ENCODE assay signal across 9 cellular contexts in the genomic region with DNA sequence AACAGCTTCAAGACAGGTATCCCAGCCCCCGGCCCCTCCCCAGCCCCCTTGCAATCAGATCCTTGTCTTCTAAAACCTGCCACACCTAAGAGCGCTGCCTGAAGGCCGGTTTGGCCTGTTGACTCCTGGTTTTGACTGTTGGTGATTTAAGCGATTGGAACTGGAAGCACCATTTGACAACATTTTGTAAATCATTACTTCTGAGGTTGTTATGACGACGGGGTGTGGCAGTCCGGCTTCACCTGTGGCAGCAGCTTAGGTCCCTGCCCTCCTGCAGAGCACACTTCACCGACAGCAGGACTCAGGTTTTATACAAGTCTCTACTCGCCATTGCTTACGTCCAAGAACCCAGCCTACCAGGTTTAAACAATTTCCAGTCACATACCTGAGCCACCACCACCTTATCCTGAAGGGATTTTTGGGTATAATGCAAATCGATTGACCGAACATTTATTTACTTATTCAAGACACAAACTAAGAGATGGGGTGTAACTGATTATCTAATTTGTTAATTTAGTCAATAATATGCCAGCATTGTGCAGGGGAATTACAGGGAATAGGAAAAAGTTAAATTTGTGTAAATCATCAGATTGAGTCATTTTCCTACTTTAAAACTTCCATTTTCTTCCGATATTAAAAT. TPM values are rescaled to one million over a fixed set of nuclear protein-coding genes. Genes with fewer than 3 reads are reported as not detected.
A peak's percentile ranks its signal among the peaks of the same experiment; 100 is the strongest.
DNase-seq lines count a peak whose midpoint lies in the region; ATAC-seq, FAIRE-seq and TF ChIP-seq lines count a peak whose summit lies in the region.
"Had no signal": no experiment of that assay in that cellular context is flagged by ENCODE, and none has a peak within 500 bp of the region (broad histone marks: within the 10 kb centered on the region; RNA-seq: fewer than 3 reads in every experiment).

No MANE protein-coding gene starts in this region.

- H3K36me3 ChIP-seq in OCI-LY1 (ENCODE audit: insufficient read depth, low read length) (no peaks in the 10 kb centered on the region), psoas muscle (ENCODE audit: insufficient read depth in 1 of 2, low read depth in 1 of 2) (no peaks in the 10 kb centered on the region)

- peak overlapping the region; percentile 27 for H3K27ac ChIP-seq in OCI-LY1 (ENCODE audit: low read depth, low read length, poor library complexity, severe bottlenecking)
- H3K27ac ChIP-seq in psoas muscle, result peak overlapping the region; percentile 94

- H2AFZ ChIP-seq in OCI-LY1 (ENCODE audit: low read length), result peak overlapping the region; percentile 44

- peak overlapping the region; percentile 75 for H3K4me2 ChIP-seq in OCI-LY1 (ENCODE audit: low read length)

- intact Hi-C loops in psoas muscle (cut with DNase I), result loop anchor here (5.0 to 10.0 kb wide), 3 partner anchors 56 to 219 kb away; a partner anchor contains a TSS

- no peaks in the 10 kb centered on the region for H4K20me1 ChIP-seq in OCI-LY1 (ENCODE audit: insufficient read depth, low read length)

- H3K9me2 ChIP-seq in OCI-LY1 (ENCODE audit: low read depth, low read length), result no peaks in the 10 kb centered on the region

- H3F3A ChIP-seq in OCI-LY1 (ENCODE audit: insufficient read depth, low read length), result no peaks in the 10 kb centered on the region

- FAIRE-seq in GM12891 (lab: Jason Lieb, UNC), result peak; percentile 60

- TF ChIP-seq CTCF in OCI-LY1 (IDR thresholded peaks at IDR 0.05; ENCODE audit: low read length) (no peak), psoas muscle (IDR thresholded peaks at IDR 0.05) (no peak)

- H3K27me3 ChIP-seq in OCI-LY1 (ENCODE audit: insufficient read depth, low read length), result no peaks in the 10 kb centered on the region
- H3K27me3 ChIP-seq in psoas muscle (ENCODE audit: insufficient read depth in 3 of 3, low read length in 2 of 3), result no peaks in the 10 kb centered on the region

- ATAC-seq in psoas muscle (no peak), HG03108 (IDR thresholded peaks at IDR 0.05; ENCODE audit: unreplicated experiment) (no peak), HG02840 (IDR thresholded peaks at IDR 0.05; ENCODE audit: low FRiP score, unreplicated experiment) (no peak)

- H3K4me1 ChIP-seq in OCI-LY1 (ENCODE audit: insufficient read depth, low read length, severe bottlenecking) (peaks cover 30% of the 10 kb centered on the region), psoas muscle (peaks cover 21% of the 10 kb centered on the region)

- TF ChIP-seq POLR2A in GM12891 (IDR thresholded peaks at IDR 0.05; ENCODE audit: low read depth, low read length) (no peak), erythroblast (IDR thresholded peaks at IDR 0.05; ENCODE audit: low read length) (no peak)

- no peaks in the 10 kb centered on the region for H3K9me3 ChIP-seq in OCI-LY1 (ENCODE audit: low read length)
- no peaks in the 10 kb centered on the region for H3K9me3 ChIP-seq in psoas muscle

- DNase-seq in GM12891 (ENCODE audit: insufficient read length, low spot score) (no peak), erythroblast (lab: John Stamatoyannopoulos, UW) (peak; percentile 16 to 49), psoas muscle (no peak), DMS153 treated with DMSO at 0.1 percent for 48 hours (lab: John Stamatoyannopoulos, UW; ENCODE audit: unreplicated experiment) (no peak), pons (ENCODE audit: low spot score) (no peak)

- H3K79me2 ChIP-seq in OCI-LY1 (ENCODE audit: insufficient read depth, low read length), result peaks cover 37% of the 10 kb centered on the region

- no peak overlapping the region for H3K9ac ChIP-seq in OCI-LY1 (ENCODE audit: low read length)

- peak overlapping the region; percentile 89 for H3K4me3 ChIP-seq in OCI-LY1 (ENCODE audit: low read depth, low read length, poor library complexity, severe bottlenecking)
- peak overlapping the region; percentile 94 for H3K4me3 ChIP-seq in psoas muscle

- WGBS in psoas muscle, 3 donors, result 76 to 84% (median 80%) methylated on average over 13 of the region's 13 CpGs

TF ChIP-seq in GM12891, 5 proteins besides CTCF, POLR2A, EP300 and RAD21:
- no peak for TF ChIP-seq POU2F2 (IDR thresholded peaks at IDR 0.05; ENCODE audit: low read depth, low read length)
- TF ChIP-seq PAX5 (IDR thresholded peaks at IDR 0.05; ENCODE audit: insufficient read depth, low read length, severe bottlenecking), result no peak
- TF ChIP-seq SPI1 (IDR thresholded peaks at IDR 0.05; ENCODE audit: low read depth, low read length), result no peak
- no peak for TF ChIP-seq POLR2AphosphoS5 (IDR thresholded peaks at IDR 0.05; ENCODE audit: low read depth, low read length)
- TF ChIP-seq TAF1 (IDR thresholded peaks at IDR 0.05; ENCODE audit: low read depth, low read length), result no peak

RNA-seq across cellular contexts. Expression of a gene that starts 0.7 kb away (rescaled TPM):
- 110 TPM for polyA plus RNA-seq in GM12891 (2012; ENCODE audit: low read depth, missing spikeins)
- 10 to 100 TPM; 12.9 to 22.9 (median 20.7) TPM for total RNA-seq in psoas muscle
- 10 to 100 TPM; 22.3 to 74.2 (median 53.7) TPM for polyA plus RNA-seq in psoas muscle

RNA-seq across cellular contexts. Expression of a gene that starts 33.2 kb away (rescaled TPM):
- not detected for polyA plus RNA-seq in GM12891 (2012; ENCODE audit: low read depth, missing spikeins)
- total RNA-seq in psoas muscle, result 1 to 10 TPM in 2 of 4 donors, under 1 TPM in 2; 0.44 to 3.4 (median 1.8) TPM
- polyA plus RNA-seq in psoas muscle, result 1 to 10 TPM; 2.5 to 4.0 (median 2.7) TPM
- total RNA-seq: T-helper 2 cell treated with Interferon-gamma antibody and Interleukin-4, amounts not matched to agents 100 ng/mL and 5 ng/mL, for 36 hours had no signal

RNA-seq across cellular contexts. Expression of a gene that starts 58.7 kb away (rescaled TPM):
- polyA plus RNA-seq in GM12891 (2012; ENCODE audit: low read depth, missing spikeins), result 9.6 TPM
- total RNA-seq in psoas muscle, result 1 to 10 TPM; 1.7 to 4.8 (median 3.9) TPM
- polyA plus RNA-seq in psoas muscle, result 10 to 100 TPM in 1 of 3 donors, 1 to 10 TPM in 1, under 1 TPM in 1; 0.56 to 11.2 (median 1.0) TPM

Comparison
In these comparisons a context has a peak if more than half of its experiments do, and no peak if none do; other contexts are left out.
1. DNase-seq: peak in erythroblast (2 of 2); none in GM12891 (single experiment), psoas muscle (0 of 2), DMS153 treated with DMSO at 0.1 percent for 48 hours (single experiment) and pons (single experiment).